ENCODE assay signal across 1 cellular context in genomic region chr4:20266215-20267082, GRCh38.
TF ChIP-seq lines count a peak whose summit lies in the region.

No MANE protein-coding gene starts in this region.

TF ChIP-seq in WTC11, 78 proteins besides CTCF, POLR2A, EP300 and RAD21 (continued from another document):
- no peak for TF ChIP-seq PRDM15 (CRISPR knock-in tag; IDR thresholded peaks at IDR 0.05)
